Comparison of ENCODE assay signal across 2 cellular contexts in the genomic region with DNA sequence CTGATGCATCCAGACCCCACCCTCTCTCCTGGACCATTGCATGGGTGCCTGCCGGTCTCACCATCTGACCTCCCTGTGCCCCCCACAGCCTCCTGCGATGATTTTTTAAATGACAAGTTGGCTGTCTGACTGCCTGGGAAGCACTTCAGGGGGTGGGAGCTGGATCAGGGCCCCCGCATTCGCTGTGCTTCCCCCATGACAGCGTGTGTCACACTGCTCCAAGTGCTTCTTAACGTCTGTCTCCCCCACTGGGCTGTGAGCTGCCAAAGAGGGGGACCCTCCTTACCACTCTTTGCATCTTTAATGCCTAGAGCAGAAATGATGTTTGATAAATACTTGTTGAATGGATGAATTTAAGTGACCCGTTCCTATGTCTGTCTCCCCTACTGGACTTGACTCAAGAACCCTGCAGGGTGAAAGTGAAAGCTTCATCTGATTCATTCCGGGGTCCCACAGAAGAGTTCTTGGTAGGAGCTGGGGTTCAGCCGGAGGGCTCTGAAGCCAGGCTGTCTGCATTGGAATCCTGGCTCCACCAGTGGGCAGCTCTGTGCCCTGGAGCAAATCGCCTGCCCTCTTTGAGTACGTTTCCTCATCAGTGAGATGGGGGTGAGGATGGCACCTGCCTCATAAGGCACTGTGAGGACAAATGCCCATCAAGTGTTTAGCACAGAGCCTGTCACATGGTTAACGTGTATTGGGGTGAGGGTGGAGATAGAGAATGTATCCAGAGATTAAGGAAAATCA.
TF ChIP-seq lines count a peak whose summit lies in the region.

No MANE protein-coding gene starts in this region.

TF ChIP-seq in H1, 55 proteins besides CTCF, POLR2A, EP300 and RAD21:
- TF ChIP-seq, protein P1, sequence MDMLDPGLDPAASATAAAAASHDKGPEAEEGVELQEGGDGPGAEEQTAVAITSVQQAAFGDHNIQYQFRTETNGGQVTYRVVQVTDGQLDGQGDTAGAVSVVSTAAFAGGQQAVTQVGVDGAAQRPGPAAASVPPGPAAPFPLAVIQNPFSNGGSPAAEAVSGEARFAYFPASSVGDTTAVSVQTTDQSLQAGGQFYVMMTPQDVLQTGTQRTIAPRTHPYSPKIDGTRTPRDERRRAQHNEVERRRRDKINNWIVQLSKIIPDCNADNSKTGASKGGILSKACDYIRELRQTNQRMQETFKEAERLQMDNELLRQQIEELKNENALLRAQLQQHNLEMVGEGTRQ (IDR thresholded peaks at IDR 0.05; ENCODE audit: low read length): no peak
- TF ChIP-seq SRF (IDR thresholded peaks at IDR 0.05; ENCODE audit: low read depth, low read length) (no peak), TCF12 (IDR thresholded peaks at IDR 0.05; ENCODE audit: low read depth, low read length) (no peak), TAF1 (IDR thresholded peaks at IDR 0.05; ENCODE audit: low read depth, low read length) (no peak), BRCA1 (IDR thresholded peaks at IDR 0.05; ENCODE audit: low read depth, low read length) (no peak), GABPA (IDR thresholded peaks at IDR 0.05; ENCODE audit: borderline replicate concordance, insufficient read depth, low read length) (no peak), KDM5A (IDR thresholded peaks at IDR 0.05; ENCODE audit: low read length) (no peak)
- TF ChIP-seq, protein P2, sequence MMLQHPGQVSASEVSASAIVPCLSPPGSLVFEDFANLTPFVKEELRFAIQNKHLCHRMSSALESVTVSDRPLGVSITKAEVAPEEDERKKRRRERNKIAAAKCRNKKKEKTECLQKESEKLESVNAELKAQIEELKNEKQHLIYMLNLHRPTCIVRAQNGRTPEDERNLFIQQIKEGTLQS (IDR thresholded peaks at IDR 0.05; ENCODE audit: insufficient read depth, low read depth, low read length): no peak

TF ChIP-seq in WTC11, 78 proteins besides CTCF, POLR2A, EP300 and RAD21:
- no peak for TF ChIP-seq FOXK1 (CRISPR knock-in tag; IDR thresholded peaks at IDR 0.05)
- no peak for TF ChIP-seq SOX15 (CRISPR knock-in tag; IDR thresholded peaks at IDR 0.05)
- TF ChIP-seq, protein P3, sequence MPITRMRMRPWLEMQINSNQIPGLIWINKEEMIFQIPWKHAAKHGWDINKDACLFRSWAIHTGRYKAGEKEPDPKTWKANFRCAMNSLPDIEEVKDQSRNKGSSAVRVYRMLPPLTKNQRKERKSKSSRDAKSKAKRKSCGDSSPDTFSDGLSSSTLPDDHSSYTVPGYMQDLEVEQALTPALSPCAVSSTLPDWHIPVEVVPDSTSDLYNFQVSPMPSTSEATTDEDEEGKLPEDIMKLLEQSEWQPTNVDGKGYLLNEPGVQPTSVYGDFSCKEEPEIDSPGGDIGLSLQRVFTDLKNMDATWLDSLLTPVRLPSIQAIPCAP (CRISPR knock-in tag; IDR thresholded peaks at IDR 0.05): no peak
- no peak for TF ChIP-seq ZNF317 (CRISPR knock-in tag; IDR thresholded peaks at IDR 0.05; ENCODE audit: borderline replicate concordance, low read depth)
- no peak for TF ChIP-seq HMGA2 (CRISPR knock-in tag; IDR thresholded peaks at IDR 0.05)
- no peak for TF ChIP-seq ESRRA (CRISPR knock-in tag; IDR thresholded peaks at IDR 0.05; ENCODE audit: borderline replicate concordance)
- TF ChIP-seq EMX1 (CRISPR knock-in tag; IDR thresholded peaks at IDR 0.05): no peak
- no peak for TF ChIP-seq NR1H2 (CRISPR knock-in tag; IDR thresholded peaks at IDR 0.05)
- no peak for TF ChIP-seq ELF4 (CRISPR knock-in tag; IDR thresholded peaks at IDR 0.05; ENCODE audit: low read depth)
- TF ChIP-seq, protein P4, sequence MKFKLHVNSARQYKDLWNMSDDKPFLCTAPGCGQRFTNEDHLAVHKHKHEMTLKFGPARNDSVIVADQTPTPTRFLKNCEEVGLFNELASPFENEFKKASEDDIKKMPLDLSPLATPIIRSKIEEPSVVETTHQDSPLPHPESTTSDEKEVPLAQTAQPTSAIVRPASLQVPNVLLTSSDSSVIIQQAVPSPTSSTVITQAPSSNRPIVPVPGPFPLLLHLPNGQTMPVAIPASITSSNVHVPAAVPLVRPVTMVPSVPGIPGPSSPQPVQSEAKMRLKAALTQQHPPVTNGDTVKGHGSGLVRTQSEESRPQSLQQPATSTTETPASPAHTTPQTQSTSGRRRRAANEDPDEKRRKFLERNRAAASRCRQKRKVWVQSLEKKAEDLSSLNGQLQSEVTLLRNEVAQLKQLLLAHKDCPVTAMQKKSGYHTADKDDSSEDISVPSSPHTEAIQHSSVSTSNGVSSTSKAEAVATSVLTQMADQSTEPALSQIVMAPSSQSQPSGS (CRISPR knock-in tag; IDR thresholded peaks at IDR 0.05; ENCODE audit: borderline replicate concordance, low read depth): no peak
- TF ChIP-seq RELA (CRISPR knock-in tag; IDR thresholded peaks at IDR 0.05; ENCODE audit: borderline replicate concordance): no peak
- TF ChIP-seq MYBL2 (CRISPR knock-in tag; IDR thresholded peaks at IDR 0.05): no peak
- TF ChIP-seq, protein P5, sequence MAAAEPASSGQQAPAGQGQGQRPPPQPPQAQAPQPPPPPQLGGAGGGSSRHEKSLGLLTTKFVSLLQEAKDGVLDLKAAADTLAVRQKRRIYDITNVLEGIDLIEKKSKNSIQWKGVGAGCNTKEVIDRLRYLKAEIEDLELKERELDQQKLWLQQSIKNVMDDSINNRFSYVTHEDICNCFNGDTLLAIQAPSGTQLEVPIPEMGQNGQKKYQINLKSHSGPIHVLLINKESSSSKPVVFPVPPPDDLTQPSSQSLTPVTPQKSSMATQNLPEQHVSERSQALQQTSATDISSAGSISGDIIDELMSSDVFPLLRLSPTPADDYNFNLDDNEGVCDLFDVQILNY (CRISPR knock-in tag; IDR thresholded peaks at IDR 0.05): no peak
- TF ChIP-seq GRHL2 (CRISPR knock-in tag; IDR thresholded peaks at IDR 0.05; ENCODE audit: insufficient replicate concordance, severe bottlenecking): no peak
- TF ChIP-seq, protein P6, sequence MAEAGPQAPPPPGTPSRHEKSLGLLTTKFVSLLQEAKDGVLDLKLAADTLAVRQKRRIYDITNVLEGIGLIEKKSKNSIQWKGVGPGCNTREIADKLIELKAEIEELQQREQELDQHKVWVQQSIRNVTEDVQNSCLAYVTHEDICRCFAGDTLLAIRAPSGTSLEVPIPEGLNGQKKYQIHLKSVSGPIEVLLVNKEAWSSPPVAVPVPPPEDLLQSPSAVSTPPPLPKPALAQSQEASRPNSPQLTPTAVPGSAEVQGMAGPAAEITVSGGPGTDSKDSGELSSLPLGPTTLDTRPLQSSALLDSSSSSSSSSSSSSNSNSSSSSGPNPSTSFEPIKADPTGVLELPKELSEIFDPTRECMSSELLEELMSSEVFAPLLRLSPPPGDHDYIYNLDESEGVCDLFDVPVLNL (CRISPR knock-in tag; IDR thresholded peaks at IDR 0.05; ENCODE audit: borderline replicate concordance, low read depth): no peak
- TF ChIP-seq, protein P7, sequence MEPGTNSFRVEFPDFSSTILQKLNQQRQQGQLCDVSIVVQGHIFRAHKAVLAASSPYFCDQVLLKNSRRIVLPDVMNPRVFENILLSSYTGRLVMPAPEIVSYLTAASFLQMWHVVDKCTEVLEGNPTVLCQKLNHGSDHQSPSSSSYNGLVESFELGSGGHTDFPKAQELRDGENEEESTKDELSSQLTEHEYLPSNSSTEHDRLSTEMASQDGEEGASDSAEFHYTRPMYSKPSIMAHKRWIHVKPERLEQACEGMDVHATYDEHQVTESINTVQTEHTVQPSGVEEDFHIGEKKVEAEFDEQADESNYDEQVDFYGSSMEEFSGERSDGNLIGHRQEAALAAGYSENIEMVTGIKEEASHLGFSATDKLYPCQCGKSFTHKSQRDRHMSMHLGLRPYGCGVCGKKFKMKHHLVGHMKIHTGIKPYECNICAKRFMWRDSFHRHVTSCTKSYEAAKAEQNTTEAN (CRISPR knock-in tag; IDR thresholded peaks at IDR 0.05): no peak
- TF ChIP-seq PRRX2 (CRISPR knock-in tag; IDR thresholded peaks at IDR 0.05): no peak
- TF ChIP-seq ATF1 (CRISPR knock-in tag; IDR thresholded peaks at IDR 0.05): no peak
- TF ChIP-seq, protein P8, sequence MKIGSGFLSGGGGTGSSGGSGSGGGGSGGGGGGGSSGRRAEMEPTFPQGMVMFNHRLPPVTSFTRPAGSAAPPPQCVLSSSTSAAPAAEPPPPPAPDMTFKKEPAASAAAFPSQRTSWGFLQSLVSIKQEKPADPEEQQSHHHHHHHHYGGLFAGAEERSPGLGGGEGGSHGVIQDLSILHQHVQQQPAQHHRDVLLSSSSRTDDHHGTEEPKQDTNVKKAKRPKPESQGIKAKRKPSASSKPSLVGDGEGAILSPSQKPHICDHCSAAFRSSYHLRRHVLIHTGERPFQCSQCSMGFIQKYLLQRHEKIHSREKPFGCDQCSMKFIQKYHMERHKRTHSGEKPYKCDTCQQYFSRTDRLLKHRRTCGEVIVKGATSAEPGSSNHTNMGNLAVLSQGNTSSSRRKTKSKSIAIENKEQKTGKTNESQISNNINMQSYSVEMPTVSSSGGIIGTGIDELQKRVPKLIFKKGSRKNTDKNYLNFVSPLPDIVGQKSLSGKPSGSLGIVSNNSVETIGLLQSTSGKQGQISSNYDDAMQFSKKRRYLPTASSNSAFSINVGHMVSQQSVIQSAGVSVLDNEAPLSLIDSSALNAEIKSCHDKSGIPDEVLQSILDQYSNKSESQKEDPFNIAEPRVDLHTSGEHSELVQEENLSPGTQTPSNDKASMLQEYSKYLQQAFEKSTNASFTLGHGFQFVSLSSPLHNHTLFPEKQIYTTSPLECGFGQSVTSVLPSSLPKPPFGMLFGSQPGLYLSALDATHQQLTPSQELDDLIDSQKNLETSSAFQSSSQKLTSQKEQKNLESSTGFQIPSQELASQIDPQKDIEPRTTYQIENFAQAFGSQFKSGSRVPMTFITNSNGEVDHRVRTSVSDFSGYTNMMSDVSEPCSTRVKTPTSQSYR (CRISPR knock-in tag; IDR thresholded peaks at IDR 0.05): no peak
